20 cellular contexts compared by ENCODE assay signal in genomic region chr3:27458929-27459328, GRCh38. TPM values are rescaled to one million over a fixed set of nuclear protein-coding genes. Genes with fewer than 3 reads are reported as not detected.
DNase-seq lines count a peak whose midpoint lies in the region; ATAC-seq, FAIRE-seq and TF ChIP-seq lines count a peak whose summit lies in the region.
"Had no signal": no experiment of that assay in that cellular context is flagged by ENCODE, and none has a peak within 500 bp of the region (broad histone marks: within the 10 kb centered on the region; RNA-seq: fewer than 3 reads in every experiment).

No MANE protein-coding gene starts in this region.

- H3K4me3 Mint-ChIP-seq in osteocyte (ENCODE audit: unreplicated experiment), result no peak overlapping the region
- H3K4me3 Mint-ChIP-seq: CD14-positive monocyte; CD4-positive, alpha-beta memory T cell; IgD-negative memory B cell had no signal

- intact Hi-C loops in upper lobe of right lung (cut with DNase I), result no loop called here

- H3K27ac Mint-ChIP-seq in osteocyte (ENCODE audit: unreplicated experiment), result peak overlapping the region; percentile 52
- H3K27ac Mint-ChIP-seq: CD14-positive monocyte, IgD-negative memory B cell had no signal

- H3K4me1 Mint-ChIP-seq in osteocyte (ENCODE audit: unreplicated experiment), result peaks cover 44% of the 10 kb centered on the region

- ATAC-seq in upper lobe of right lung, result peak; percentile 50
- ATAC-seq: HepG2 had no signal

- H3K27me3 ChIP-seq in upper lobe of right lung, result no peaks in the 10 kb centered on the region
- H3K27me3 ChIP-seq: BLaER1 had no signal

- FAIRE-seq in GM12892 (lab: Jason Lieb, UNC), result no peak
- FAIRE-seq: H1, HepG2, HTR-8/SVneo had no signal

- no peak overlapping the region for H3K27ac ChIP-seq in upper lobe of right lung
- H3K27ac ChIP-seq: BLaER1 had no signal

- H3K9me3 Mint-ChIP-seq in osteocyte (ENCODE audit: unreplicated experiment), result peaks cover 6% of the 10 kb centered on the region
- H3K9me3 Mint-ChIP-seq: CD4-positive, alpha-beta memory T cell had no signal

- H3K36me3 Mint-ChIP-seq in osteocyte (ENCODE audit: unreplicated experiment), result peaks cover 22% of the 10 kb centered on the region

- H3K27me3 Mint-ChIP-seq in osteocyte (ENCODE audit: unreplicated experiment), result no peaks in the 10 kb centered on the region
- H3K27me3 Mint-ChIP-seq: CD4-positive, alpha-beta memory T cell; IgD-negative memory B cell had no signal

- no peak for TF ChIP-seq CTCF in osteocyte (IDR thresholded peaks at IDR 0.05)
- TF ChIP-seq CTCF in upper lobe of right lung (IDR thresholded peaks at IDR 0.05), result no peak

- H3K4me3 ChIP-seq in upper lobe of right lung, result no peak overlapping the region
- H3K4me3 ChIP-seq: BLaER1, HAP-1 had no signal

- TF ChIP-seq POLR2A in GM12892 (IDR thresholded peaks at IDR 0.05; ENCODE audit: low read depth, low read length), result no peak

- H3K9me3 ChIP-seq in upper lobe of right lung, result no peaks in the 10 kb centered on the region
- H3K9me3 ChIP-seq: HAP-1 had no signal

- DNase-seq in HCEC 1CT, result peak; percentile 50
- DNase-seq in amniotic epithelial cell (ENCODE audit: low read depth), result peak; percentile 69
- no peak for DNase-seq in osteocyte (ENCODE audit: extremely low spot score, unreplicated experiment)
- DNase-seq in upper lobe of right lung, result no peak
- no peak for DNase-seq in GM12892 (ENCODE audit: insufficient read length)
- DNase-seq in DMS153 (lab: John Stamatoyannopoulos, UW), result no peak
- DNase-seq in SKM-1 treated with dmso at 0.1 percent for 144 hours (lab: John Stamatoyannopoulos, UW; ENCODE audit: unreplicated experiment), result no peak
- DNase-seq: 8988T; Calu3; CD4-positive, alpha-beta memory T cell; DMS79; GDM1; KBM-7 had no signal

- no peaks in the 10 kb centered on the region for H3K4me1 ChIP-seq in upper lobe of right lung

- no peaks in the 10 kb centered on the region for H3K36me3 ChIP-seq in upper lobe of right lung
- H3K36me3 ChIP-seq: HAP-1 had no signal

RNA-seq across cellular contexts. Expression of gene SLC4A7, which starts 25.3 kb away (rescaled TPM):
- total RNA-seq in osteocyte (78.8 and 83.7 TPM in 2 replicates), upper lobe of right lung (15.0 TPM)
- 22.9 TPM for polyA plus RNA-seq in GM12892 (2012; ENCODE audit: missing spikeins)

Comparison
In these comparisons a context has a peak if more than half of its experiments do, and no peak if none do; other contexts are left out.
1. DNase-seq: peak in HCEC 1CT (single experiment) and amniotic epithelial cell (single experiment); none in osteocyte (single experiment), upper lobe of right lung (single experiment), GM12892 (single experiment), DMS153 (single experiment) and SKM-1 treated with dmso at 0.1 percent for 144 hours (single experiment).